ENCODE assay signal across 1 cellular context in the genomic region with DNA sequence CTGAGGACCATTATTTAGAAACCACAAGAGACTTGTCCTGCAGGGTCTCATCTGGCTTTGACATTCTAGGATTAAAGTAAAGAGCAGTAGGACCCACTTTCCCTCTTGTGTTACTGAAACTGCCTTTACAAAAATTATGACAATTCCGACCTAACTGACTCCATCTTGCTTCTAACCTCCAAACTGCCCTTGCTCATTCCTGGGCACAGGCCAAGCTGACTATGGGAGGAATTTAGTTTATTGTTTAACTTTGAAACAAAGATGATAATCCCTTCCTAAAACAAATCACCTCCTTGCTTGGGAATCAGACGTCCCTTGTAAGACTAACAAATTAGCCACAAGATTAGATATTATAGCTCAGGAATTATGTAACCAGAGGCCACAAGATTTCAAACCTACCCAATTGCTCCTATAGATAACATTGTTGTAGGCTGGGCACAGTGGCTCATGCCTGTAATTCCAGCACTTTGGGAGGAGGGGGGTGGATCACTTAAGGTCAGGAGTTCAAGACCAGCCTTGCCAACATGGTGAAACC.
TF ChIP-seq lines count a peak whose summit lies in the region.

No MANE protein-coding gene starts in this region.

TF ChIP-seq in GM23338, 12 proteins besides CTCF, POLR2A, EP300 and RAD21:
- TF ChIP-seq JUNB (IDR thresholded peaks at IDR 0.05; ENCODE audit: unreplicated experiment) (no peak), ZNF114 (CRISPR knock-in tag; IDR thresholded peaks at IDR 0.05) (no peak), POLR2AphosphoS5 (IDR thresholded peaks at IDR 0.05; ENCODE audit: low read depth) (no peak), ZNF331 (CRISPR knock-in tag; IDR thresholded peaks at IDR 0.05; ENCODE audit: low read depth) (no peak), CREB1 (CRISPR knock-in tag; IDR thresholded peaks at IDR 0.05; ENCODE audit: low read depth) (no peak), STAT1 (IDR thresholded peaks at IDR 0.05; ENCODE audit: unreplicated experiment) (no peak), EZH2 (IDR thresholded peaks at IDR 0.05; ENCODE audit: low read depth, unreplicated experiment) (no peak), ETS1 (IDR thresholded peaks at IDR 0.05) (no peak), REST (IDR thresholded peaks at IDR 0.05; ENCODE audit: unreplicated experiment) (no peak), EZH2phosphoT487 (IDR thresholded peaks at IDR 0.05; ENCODE audit: unreplicated experiment) (no peak), NANOG (IDR thresholded peaks at IDR 0.05; ENCODE audit: borderline replicate concordance) (no peak), ZNF462 (CRISPR knock-in tag; IDR thresholded peaks at IDR 0.05) (no peak)
